27 cellular contexts compared by ENCODE assay signal in the genomic region with DNA sequence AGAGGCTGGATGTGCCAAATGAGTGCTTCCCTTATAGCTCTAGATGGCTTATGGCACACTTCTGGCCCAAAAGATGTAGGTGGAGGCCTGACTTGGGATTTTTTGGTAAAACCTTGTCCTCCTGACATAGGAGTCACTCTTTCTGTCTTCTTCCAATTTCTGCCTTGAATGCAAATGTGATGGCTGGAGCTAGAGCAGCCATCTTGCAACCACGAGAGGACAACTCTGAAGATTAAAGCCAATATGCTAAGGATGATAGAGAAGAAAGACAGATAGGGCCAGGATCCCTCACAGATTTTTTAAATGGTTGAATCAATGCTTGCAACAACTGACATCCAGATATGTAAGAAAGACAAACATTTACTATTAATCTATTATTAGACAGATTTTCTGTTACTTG.
"Had no signal": no experiment of that assay in that cellular context is flagged by ENCODE, and none has a peak within 500 bp of the region (broad histone marks: within the 10 kb centered on the region; RNA-seq: fewer than 3 reads in every experiment).

No MANE protein-coding gene starts in this region.

- H3K9me3 ChIP-seq: neutrophil, ovary, right lobe of liver, sigmoid colon, stomach, thoracic aorta, thyroid gland, tibial nerve, upper lobe of left lung, vagina had no signal

- H3K27ac ChIP-seq: neutrophil, ovary, parathyroid adenoma, psoas muscle, right lobe of liver, sigmoid colon, stomach, thoracic aorta, thyroid gland, tibial nerve, upper lobe of left lung, vagina had no signal

- ATAC-seq: naive thymus-derived CD8-positive, alpha-beta T cell; natural killer cell treated with Interleukin-12 subunit alpha and Interleukin-12 subunit beta and Interleukin-15 and Interleukin-18, amount 100 ng/mL, for 72 hours; psoas muscle; right cardiac atrium; right lobe of liver; stimulated activated effector memory CD8-positive, alpha-beta T cell treated with anti-CD3 and anti-CD28 coated beads, Interleukin-12 subunit alpha, Interleukin-12 subunit beta, amount 100 ng/mL, for 72 hours; stimulated activated naive B cell treated with anti-CD40 and anti-IgM and Interleukin-4, amounts not matched to agents 10 μg/mL and 1 μg/mL and 100 μg/mL, for 72 hours had no signal

- H3K79me2 ChIP-seq: parathyroid adenoma had no signal

- H3K9ac ChIP-seq: parathyroid adenoma had no signal

- H3K4me3 ChIP-seq: ovary, psoas muscle, right lobe of liver, sigmoid colon, stomach, thoracic aorta, thyroid gland, tibial nerve, upper lobe of left lung, vagina had no signal

- H3K4me1 ChIP-seq: parathyroid adenoma, psoas muscle, right lobe of liver, sigmoid colon, stomach, thyroid gland, upper lobe of left lung, vagina had no signal

- FAIRE-seq: small intestine, urothelium cell line had no signal

- H3K27me3 ChIP-seq: ovary, right lobe of liver, sigmoid colon, stomach, thyroid gland, tibial nerve, upper lobe of left lung, vagina had no signal

- H3K36me3 ChIP-seq: neutrophil, ovary, right lobe of liver, sigmoid colon, stomach, thoracic aorta, thyroid gland, tibial nerve, upper lobe of left lung, vagina had no signal

- H2AFZ ChIP-seq: parathyroid adenoma had no signal

- DNase-seq: naive thymus-derived CD8-positive, alpha-beta T cell; nephron progenitor cell; nucleus accumbens; ovary; posterior cingulate gyrus; psoas muscle; right cardiac atrium; right lobe of liver; sigmoid colon; small intestine; stimulated activated CD4-positive, alpha-beta T cell treated with anti-CD3 and anti-CD28 coated beads, Interleukin-15, amount 100 ng/mL, for 24 hours; stimulated activated CD4-positive, alpha-beta T cell treated with anti-CD3 and anti-CD28 coated beads, Interleukin-2, amount 100 ng/mL, for 24 hours; stimulated activated CD4-positive, alpha-beta T cell treated with anti-CD3 and anti-CD28 coated beads, Interleukin-2, amount 100 ng/mL, for 48 hours; stimulated activated CD4-positive, alpha-beta T cell treated with anti-CD3 and anti-CD28 coated beads, Interleukin-4, amount 100 ng/mL, for 24 hours; stimulated activated naive B cell treated with anti-CD40 and anti-IgM and Interleukin-4, amounts not matched to agents 10 μg/mL and 1 μg/mL and 100 μg/mL, for 72 hours; stimulated activated naive CD4-positive, alpha-beta T cell treated with Interleukin-2 at 50 U/mL for 16 hours; stomach; thyroid gland; upper lobe of left lung had no signal
